Comparison of ENCODE assay signal across 12 cellular contexts in the genomic region with DNA sequence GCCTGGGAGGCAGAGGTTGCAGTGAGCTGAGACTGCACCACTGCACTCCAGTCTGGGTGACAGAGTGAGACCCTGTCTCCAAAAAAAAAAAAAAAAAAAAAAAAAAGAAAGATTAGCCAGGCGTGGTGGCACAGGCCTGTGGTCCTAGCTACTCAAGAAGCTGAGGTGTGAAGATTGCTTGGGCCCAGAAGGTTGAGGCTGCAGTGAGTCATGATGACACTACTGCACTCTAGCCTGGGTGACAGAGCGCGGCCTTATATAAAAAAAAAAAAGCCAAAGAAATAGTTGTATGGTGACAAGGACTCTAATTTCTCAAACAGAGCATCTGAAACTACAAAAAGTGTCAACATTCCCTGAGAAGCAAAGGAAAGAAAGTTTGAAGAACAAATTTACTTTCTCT. TPM values are rescaled to one million over a fixed set of nuclear protein-coding genes. Genes with fewer than 3 reads are reported as not detected.
A peak's percentile ranks its signal among the peaks of the same experiment; 100 is the strongest.
DNase-seq lines count a peak whose midpoint lies in the region; ATAC-seq and TF ChIP-seq lines count a peak whose summit lies in the region.
"Had no signal": no experiment of that assay in that cellular context is flagged by ENCODE, and none has a peak within 500 bp of the region (broad histone marks: within the 10 kb centered on the region; RNA-seq: fewer than 3 reads in every experiment).

No MANE protein-coding gene starts in this region.

- TF ChIP-seq CTCF in PC-3 (conservative IDR thresholded peaks at IDR 0.05; ENCODE audit: low read depth, low read length) (no peak), endothelial cell (IDR thresholded peaks at IDR 0.05; ENCODE audit: unreplicated experiment) (no peak)

- CTCF ChIA-PET in PC-3 (lab: Charles Lee): no interaction called here

- no peaks in the 10 kb centered on the region for H3K9me3 Mint-ChIP-seq in activated naive CD8-positive, alpha-beta T cell treated with anti-CD3 and anti-CD28 coated beads, Interleukin-2, amount 10 ng/mL, durations not matched to agents 7 days and 5 days
- no peaks in the 10 kb centered on the region for H3K9me3 Mint-ChIP-seq in endothelial cell (ENCODE audit: unreplicated experiment)

- H3K4ac ChIP-seq in trophoblast cell (ENCODE audit: low read depth, low read length): no peak overlapping the region

- POLR2A ChIA-PET in PC-3 (lab: Charles Lee; ENCODE audit: unreplicated experiment): interaction anchor here (0.6 kb wide), 1 partner anchor 23 kb away, joined by 9 read pairs; no protein-coding TSS in a partner anchor
- POLR2A ChIA-PET in activated naive CD8-positive, alpha-beta T cell treated with anti-CD3 and anti-CD28 coated beads, Interleukin-2, amount 10 ng/mL, durations not matched to agents 7 days and 5 days (lab: Charles Lee): interaction anchor here (0.6 to 1.3 kb wide), 5 partner anchors 9 to 18 kb away, joined by 3 to 6 read pairs (median 3); no protein-coding TSS in a partner anchor

- H3F3A ChIP-seq in PC-3 (ENCODE audit: low read length, unreplicated experiment): no peaks in the 10 kb centered on the region

- no peak overlapping the region for H3K23ac ChIP-seq in trophoblast cell (ENCODE audit: low read length)

- no peak overlapping the region for H4K91ac ChIP-seq in trophoblast cell (ENCODE audit: low read depth, low read length)

- no TSS peak for BruUV-seq in PC-3 (replicated peaks; lab: Mats Ljungman, UMichigan)

- no peak overlapping the region for H4K8ac ChIP-seq in trophoblast cell (ENCODE audit: low read depth, low read length)

- no peak overlapping the region for H2BK12ac ChIP-seq in trophoblast cell (ENCODE audit: low read length)

- no peak overlapping the region for H2BK5ac ChIP-seq in trophoblast cell (ENCODE audit: low read depth, low read length, poor library complexity)

- H3K4me3 Mint-ChIP-seq in activated naive CD8-positive, alpha-beta T cell treated with anti-CD3 and anti-CD28 coated beads, Interleukin-2, amount 10 ng/mL, durations not matched to agents 7 days and 5 days: peak overlapping the region; percentile 43
- H3K4me3 Mint-ChIP-seq in endothelial cell (ENCODE audit: unreplicated experiment): no peak overlapping the region

- H3K4me3 ChIP-seq in PC-3 (ENCODE audit: low read length) (no peak overlapping the region), trophoblast cell (ENCODE audit: low read depth, low read length) (no peak overlapping the region)

- peaks cover 29% of the 10 kb centered on the region for H3K36me3 Mint-ChIP-seq in activated naive CD8-positive, alpha-beta T cell treated with anti-CD3 and anti-CD28 coated beads, Interleukin-2, amount 10 ng/mL, durations not matched to agents 7 days and 5 days
- peaks cover 7% of the 10 kb centered on the region for H3K36me3 Mint-ChIP-seq in endothelial cell (ENCODE audit: low read depth, unreplicated experiment)

- H3K4me2 ChIP-seq in PC-3 (ENCODE audit: low read length) (peak overlapping the region; percentile 32; the same call in 1 of the 2 replicates), trophoblast cell (ENCODE audit: low read length) (no peak overlapping the region)

- H3K79me1 ChIP-seq in trophoblast cell (ENCODE audit: low read length): no peaks in the 10 kb centered on the region

- H2AFZ ChIP-seq in PC-3 (ENCODE audit: low read length) (no peak overlapping the region), trophoblast cell (ENCODE audit: insufficient read depth, low read length, poor library complexity) (no peak overlapping the region)

- H3K4me1 Mint-ChIP-seq in activated naive CD8-positive, alpha-beta T cell treated with anti-CD3 and anti-CD28 coated beads, Interleukin-2, amount 10 ng/mL, durations not matched to agents 7 days and 5 days: peaks cover 38% of the 10 kb centered on the region
- peaks cover 2% of the 10 kb centered on the region for H3K4me1 Mint-ChIP-seq in endothelial cell (ENCODE audit: unreplicated experiment)

- ATAC-seq in PC-3 (peak; percentile 17; the same call in 1 of the 2 replicates), GM19463 (IDR thresholded peaks at IDR 0.05; ENCODE audit: unreplicated experiment) (no peak), HG03280 (IDR thresholded peaks at IDR 0.05; ENCODE audit: unreplicated experiment) (no peak)
- peak; percentile 11 for ATAC-seq in activated naive CD8-positive, alpha-beta T cell treated with anti-CD3 and anti-CD28 coated beads, Interleukin-2, amount 10 ng/mL, durations not matched to agents 7 days and 5 days (ENCODE audit: low read depth)

- H3K27ac ChIP-seq in PC-3 (ENCODE audit: low read length) (peak overlapping the region; percentile 91), trophoblast cell (ENCODE audit: low read depth, low read length) (no peak overlapping the region)

- no peak overlapping the region for H4K12ac ChIP-seq in trophoblast cell (ENCODE audit: low read depth, low read length)

- intact Hi-C loops in PC-3 (cut with micrococcal nuclease): no loop called here

- no peak overlapping the region for H3K9ac ChIP-seq in PC-3 (ENCODE audit: low read length)
- no peak overlapping the region for H3K9ac ChIP-seq in trophoblast cell (ENCODE audit: low read length)

- H3K4me1 ChIP-seq in PC-3 (ENCODE audit: insufficient read depth, low read length): peaks cover 53% of the 10 kb centered on the region
- H3K4me1 ChIP-seq in trophoblast cell (ENCODE audit: control insufficient read depth in 1 of 2, insufficient read depth in 2 of 2, low read length in 2 of 2): peaks cover 8 to 12% of the 10 kb centered on the region in 2 experiments

- no peak overlapping the region for H2BK120ac ChIP-seq in trophoblast cell (ENCODE audit: insufficient read depth, low read length, poor library complexity)

- H3K27me3 Mint-ChIP-seq in activated naive CD8-positive, alpha-beta T cell treated with anti-CD3 and anti-CD28 coated beads, Interleukin-2, amount 10 ng/mL, durations not matched to agents 7 days and 5 days: peaks cover 2% of the 10 kb centered on the region
- peaks cover 22% of the 10 kb centered on the region for H3K27me3 Mint-ChIP-seq in endothelial cell (ENCODE audit: unreplicated experiment)

- H3K18ac ChIP-seq in trophoblast cell (ENCODE audit: low read length): no peak overlapping the region

- no peak overlapping the region for H2AK5ac ChIP-seq in trophoblast cell (ENCODE audit: low read length)

- DNase-seq in activated CD4-positive, alpha-beta T cell treated with anti-CD3 and anti-CD28 coated beads for 48 hours: peak; percentile 53
- DNase-seq in activated CD4-positive, alpha-beta T cell treated with anti-CD3 and anti-CD28 coated beads, Interleukin-2, amount 50 U/mL, for 4 hours: no peak
- DNase-seq in PC-3 (peak; percentile 80), trophoblast cell (peak; percentile 58 to 63), endothelial cell (ENCODE audit: low spot score) (no peak)
- DNase-seq in activated naive CD8-positive, alpha-beta T cell treated with anti-CD3 and anti-CD28 coated beads, Interleukin-2, amount 10 ng/mL, durations not matched to agents 7 days and 5 days: no peak
- DNase-seq: KBM-7, NCI-H226, substantia nigra had no signal

- H3K79me2 ChIP-seq in PC-3 (ENCODE audit: low read length) (peaks cover 43% of the 10 kb centered on the region), trophoblast cell (ENCODE audit: control insufficient read depth, insufficient read depth, low read length, poor library complexity) (no peaks in the 10 kb centered on the region)

- H3K27me3 ChIP-seq in PC-3 (ENCODE audit: low read length) (no peaks in the 10 kb centered on the region), trophoblast cell (ENCODE audit: insufficient read depth, low read length) (no peaks in the 10 kb centered on the region)

- H3K27ac Mint-ChIP-seq in activated naive CD8-positive, alpha-beta T cell treated with anti-CD3 and anti-CD28 coated beads, Interleukin-2, amount 10 ng/mL, durations not matched to agents 7 days and 5 days: peak overlapping the region; percentile 18
- no peak overlapping the region for H3K27ac Mint-ChIP-seq in endothelial cell (ENCODE audit: unreplicated experiment)

- WGBS in trophoblast cell (ENCODE audit: extremely low coverage, insufficient coverage, insufficient read length): no CpG with 5 or more reads among the region's 3 CpGs

- no peak overlapping the region for H3K14ac ChIP-seq in trophoblast cell (ENCODE audit: low read length)

- no peaks in the 10 kb centered on the region for H3K9me3 ChIP-seq in PC-3 (ENCODE audit: low read length)
- H3K9me3 ChIP-seq in trophoblast cell (ENCODE audit: insufficient read depth, low read depth, low read length): no peaks in the 10 kb centered on the region

- no peaks in the 10 kb centered on the region for H3K9me2 ChIP-seq in PC-3 (replicated peaks; ENCODE audit: low read length)

- H3K36me3 ChIP-seq in PC-3 (ENCODE audit: low read depth, low read length) (no peaks in the 10 kb centered on the region), trophoblast cell (ENCODE audit: control insufficient read depth in 1 of 2, insufficient read depth in 2 of 2, low read length in 2 of 2) (no peaks in the 10 kb centered on the region)

- H4K20me1 ChIP-seq in PC-3 (ENCODE audit: low read length): no peaks in the 10 kb centered on the region

RNA-seq across cellular contexts. Expression of a gene that starts 3.4 kb away (rescaled TPM):
- 6.9 TPM in 2 replicates for total RNA-seq in PC-3 (2014; rRNA removed)
- total RNA-seq in activated naive CD8-positive, alpha-beta T cell treated with anti-CD3 and anti-CD28 coated beads, Interleukin-2, amount 10 ng/mL, durations not matched to agents 7 days and 5 days: 10 to 100 TPM; 41.3 to 46.1 TPM
- polyA plus RNA-seq in trophoblast cell (2013): 1.4 TPM in 2 replicates
- 0.82 TPM for total RNA-seq in endothelial cell (ENCODE audit: unreplicated experiment)
- total RNA-seq: dermis microvascular lymphatic vessel endothelial cell had no signal

RNA-seq across cellular contexts. Expression of a gene that starts 12.9 kb away (rescaled TPM):
- total RNA-seq in PC-3 (2014; rRNA removed) (26.6 and 31.0 TPM in 2 replicates), endothelial cell (ENCODE audit: unreplicated experiment) (35.5 TPM)
- 10 to 100 TPM; 73.6 to 73.8 TPM for total RNA-seq in activated naive CD8-positive, alpha-beta T cell treated with anti-CD3 and anti-CD28 coated beads, Interleukin-2, amount 10 ng/mL, durations not matched to agents 7 days and 5 days
- 39.2 and 41.2 TPM in 2 replicates for polyA plus RNA-seq in trophoblast cell (2013)

RNA-seq across cellular contexts. Expression of a gene that starts 28.4 kb away (rescaled TPM):
- total RNA-seq in PC-3 (2014; rRNA removed) (6.3 and 11.1 TPM in 2 replicates), endothelial cell (ENCODE audit: unreplicated experiment) (18.5 TPM)
- total RNA-seq in activated naive CD8-positive, alpha-beta T cell treated with anti-CD3 and anti-CD28 coated beads, Interleukin-2, amount 10 ng/mL, durations not matched to agents 7 days and 5 days: 100 to 1,000 TPM; 128 to 135 TPM
- polyA plus RNA-seq in trophoblast cell (2013): 15.7 and 17.3 TPM in 2 replicates

RNA-seq across cellular contexts. Expression of a gene that starts 48.4 kb away (rescaled TPM):
- total RNA-seq in PC-3 (2014; rRNA removed) (48.5 and 58.2 TPM in 2 replicates), endothelial cell (ENCODE audit: unreplicated experiment) (56.7 TPM)
- 100 to 1,000 TPM; 108 to 115 TPM for total RNA-seq in activated naive CD8-positive, alpha-beta T cell treated with anti-CD3 and anti-CD28 coated beads, Interleukin-2, amount 10 ng/mL, durations not matched to agents 7 days and 5 days
- 36.9 and 40.8 TPM in 2 replicates for polyA plus RNA-seq in trophoblast cell (2013)

RNA-seq across cellular contexts. Expression of a gene that starts 53.6 kb away (rescaled TPM):
- total RNA-seq in PC-3 (2014; rRNA removed) (11.0 and 11.3 TPM in 2 replicates), endothelial cell (ENCODE audit: unreplicated experiment) (29.5 TPM)
- 100 to 1,000 TPM; 123 to 126 TPM for total RNA-seq in activated naive CD8-positive, alpha-beta T cell treated with anti-CD3 and anti-CD28 coated beads, Interleukin-2, amount 10 ng/mL, durations not matched to agents 7 days and 5 days
- 10.6 and 11.9 TPM in 2 replicates for polyA plus RNA-seq in trophoblast cell (2013)

Comparison
In these comparisons a context has a peak if more than half of its experiments do, and no peak if none do; other contexts are left out.
1. DNase-seq: peak in activated CD4-positive, alpha-beta T cell treated with anti-CD3 and anti-CD28 coated beads for 48 hours (single experiment), PC-3 (single experiment) and trophoblast cell (2 of 2); none in activated CD4-positive, alpha-beta T cell treated with anti-CD3 and anti-CD28 coated beads, Interleukin-2, amount 50 U/mL, for 4 hours (0 of 2), activated naive CD8-positive, alpha-beta T cell treated with anti-CD3 and anti-CD28 coated beads, Interleukin-2, amount 10 ng/mL, durations not matched to agents 7 days and 5 days (single experiment) and endothelial cell (single experiment).
2. ATAC-seq: peak in PC-3 (single experiment) and activated naive CD8-positive, alpha-beta T cell treated with anti-CD3 and anti-CD28 coated beads, Interleukin-2, amount 10 ng/mL, durations not matched to agents 7 days and 5 days (single experiment); none in GM19463 (single experiment) and HG03280 (single experiment).